Comparison of ENCODE assay signal across 15 cellular contexts in the genomic region with DNA sequence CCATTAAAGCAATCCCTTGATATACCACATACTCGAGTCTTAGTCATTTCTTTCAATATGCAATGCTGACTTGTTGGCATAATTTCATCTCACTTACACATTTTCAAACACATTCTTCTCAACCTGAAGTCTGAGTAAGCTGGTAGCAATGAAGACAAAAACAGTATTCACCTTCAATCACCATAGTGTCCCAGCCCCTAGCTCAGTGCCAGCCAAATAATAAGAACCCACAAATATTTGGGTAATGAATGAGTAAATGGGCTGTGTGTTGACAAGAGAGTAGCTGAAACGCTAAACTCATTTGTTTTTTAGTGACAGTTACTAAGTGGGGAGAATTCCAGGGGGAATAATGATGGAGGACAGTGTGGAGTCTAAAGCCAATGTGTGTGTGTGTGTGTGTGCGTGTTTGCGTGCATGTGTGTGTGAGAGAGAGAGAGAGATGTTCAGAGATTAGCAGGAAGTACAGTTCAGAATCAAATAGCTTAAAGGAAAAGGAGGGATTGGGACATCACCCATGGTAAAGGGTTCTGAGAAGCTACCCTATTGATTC.
DNase-seq lines count a peak whose midpoint lies in the region; ATAC-seq and TF ChIP-seq lines count a peak whose summit lies in the region.
"Had no signal": no experiment of that assay in that cellular context is flagged by ENCODE, and none has a peak within 500 bp of the region (broad histone marks: within the 10 kb centered on the region; RNA-seq: fewer than 3 reads in every experiment).

No MANE protein-coding gene starts in this region.

- BruUV-seq in IMR-90 (replicated peaks; lab: Mats Ljungman, UMichigan), result no TSS peak

- H3K56ac ChIP-seq in IMR-90 (ENCODE audit: extremely low read depth, insufficient read depth, low read length), result peak overlapping the region; percentile 62

- H2BK120ac ChIP-seq in IMR-90 (ENCODE audit: low read depth, low read length) (peak overlapping the region; percentile 93), mesenchymal stem cell (ENCODE audit: low read depth, low read length) (no peak overlapping the region)

- H3K14ac ChIP-seq in IMR-90 (replicated peaks; ENCODE audit: low read depth, low read length), result peak overlapping the region; percentile 69; the same call in 1 of the 2 replicates
- H3K14ac ChIP-seq in mesenchymal stem cell (ENCODE audit: low read length in 2 of 2), result no peak overlapping the region

- H2BK20ac ChIP-seq in IMR-90 (ENCODE audit: low read depth, low read length), result peak overlapping the region; percentile 97

- no peak overlapping the region for H2AK9ac ChIP-seq in IMR-90 (replicated peaks; ENCODE audit: low read depth, low read length, poor library complexity)

- H3K9me3 ChIP-seq in IMR-90 (ENCODE audit: control insufficient read depth, insufficient read depth, low read length) (no peaks in the 10 kb centered on the region; the same call in 1 of the 2 replicates), mesenchymal stem cell (ENCODE audit: control insufficient read depth, low read length) (no peaks in the 10 kb centered on the region)

- in situ Hi-C loops in IMR-90 (cut with MboI; ENCODE audit: low sequenced_read_pairs), result no loop called here

- H3K36me3 ChIP-seq in BJ (ENCODE audit: control insufficient read depth, insufficient read depth, low read length) (no peaks in the 10 kb centered on the region), IMR-90 (ENCODE audit: control insufficient read depth, insufficient read depth, low read length) (no peaks in the 10 kb centered on the region), mesenchymal stem cell (ENCODE audit: control insufficient read depth in 1 of 2, insufficient read depth in 2 of 2, low read depth in 1 of 2, low read length in 2 of 2) (no peaks in the 10 kb centered on the region)

- H2AFZ ChIP-seq in IMR-90 (replicated peaks; ENCODE audit: low read length, poor library complexity) (no peak overlapping the region), mesenchymal stem cell (ENCODE audit: low read depth, low read length) (no peak overlapping the region)

- H3K4me3 ChIP-seq in BJ (ENCODE audit: low read depth, low read length) (no peak overlapping the region), IMR-90 (ENCODE audit: insufficient read depth, low read depth, low read length) (no peak overlapping the region), mesenchymal stem cell (ENCODE audit: insufficient read depth in 1 of 2, low read depth in 1 of 2, low read length in 2 of 2) (no peak overlapping the region)

- peak overlapping the region; percentile 89 for H4K91ac ChIP-seq in IMR-90 (ENCODE audit: insufficient read depth, low read depth, low read length)
- no peak overlapping the region for H4K91ac ChIP-seq in mesenchymal stem cell (ENCODE audit: low read length)

- H3K27me3 ChIP-seq in BJ (ENCODE audit: control insufficient read depth, insufficient read depth, low read length) (no peaks in the 10 kb centered on the region), IMR-90 (ENCODE audit: control insufficient read depth, insufficient read depth, low read length) (no peaks in the 10 kb centered on the region), mesenchymal stem cell (ENCODE audit: control insufficient read depth in 1 of 2, insufficient read depth in 1 of 2, low read length in 2 of 2) (no peaks in the 10 kb centered on the region)

- TF ChIP-seq CTCF in BJ (IDR thresholded peaks at IDR 0.05; ENCODE audit: insufficient read depth, low read depth, low read length) (no peak), IMR-90 (conservative IDR thresholded peaks at IDR 0.05; ENCODE audit: low read depth, low read length) (no peak), brain (conservative IDR thresholded peaks at IDR 0.05) (no peak)

- H3K23ac ChIP-seq in IMR-90 (ENCODE audit: low read depth, low read length), result peak overlapping the region; percentile 52; the same call in 1 of the 2 replicates
- no peak overlapping the region for H3K23ac ChIP-seq in mesenchymal stem cell (ENCODE audit: low read length in 2 of 2)

- peaks cover 3% of the 10 kb centered on the region; the same call in 1 of the 2 replicates for H3K9me1 ChIP-seq in IMR-90 (ENCODE audit: insufficient read depth, low read length)

- POLR2A ChIA-PET in BJ (lab: Charles Lee), result interaction anchor here (0.6 kb wide), 2 partner anchors 212 to 934 kb away, joined by 3 to 4 read pairs; no protein-coding TSS in a partner anchor
- POLR2A ChIA-PET in IMR-90 (lab: Charles Lee; ENCODE audit: unreplicated experiment), result no interaction called here
- POLR2A ChIA-PET in activated CD4-positive, alpha-beta memory T cell treated with anti-CD3 and anti-CD28 coated beads, Interleukin-2, amount 10 ng/mL, durations not matched to agents 7 days and 5 days (lab: Charles Lee), result no interaction called here

- H2BK5ac ChIP-seq in IMR-90 (ENCODE audit: low read depth, low read length, poor library complexity, severe bottlenecking) (peak overlapping the region; percentile 94), mesenchymal stem cell (ENCODE audit: low read depth, low read length, poor library complexity, severe bottlenecking) (peak overlapping the region; percentile 53)

- peaks cover 0 to 3% (median 0%) of the 10 kb centered on the region in 5 experiments for H3K9me3 Mint-ChIP-seq in brain
- no peaks in the 10 kb centered on the region for H3K9me3 Mint-ChIP-seq in activated CD4-positive, alpha-beta memory T cell treated with anti-CD3 and anti-CD28 coated beads, Interleukin-2, amount 10 ng/mL, durations not matched to agents 7 days and 5 days
- H3K9me3 Mint-ChIP-seq: nephron progenitor cell had no signal

- H3K4ac ChIP-seq in IMR-90 (ENCODE audit: low read depth, low read length) (peak overlapping the region; percentile 96), mesenchymal stem cell (ENCODE audit: low read depth in 1 of 2, low read length in 2 of 2) (no peak overlapping the region)

- peaks cover 3% of the 10 kb centered on the region for H3K27me3 Mint-ChIP-seq in brain
- H3K27me3 Mint-ChIP-seq in activated CD4-positive, alpha-beta memory T cell treated with anti-CD3 and anti-CD28 coated beads, Interleukin-2, amount 10 ng/mL, durations not matched to agents 7 days and 5 days, result peaks cover 4% of the 10 kb centered on the region

- H3K18ac ChIP-seq in IMR-90 (ENCODE audit: low read depth, low read length) (peak overlapping the region; percentile 97), mesenchymal stem cell (ENCODE audit: low read depth in 1 of 2, low read length in 2 of 2) (no peak overlapping the region)

- H2AK5ac ChIP-seq in IMR-90 (ENCODE audit: low read depth, low read length), result 0 out of 2 replicates have a peak overlapping the region, but pooled peaks have one; percentile 18
- H2AK5ac ChIP-seq in mesenchymal stem cell (ENCODE audit: low read length, severe bottlenecking), result peak overlapping the region; percentile 54

- H2BK15ac ChIP-seq in IMR-90 (ENCODE audit: low read depth, low read length) (peak overlapping the region; percentile 95; the same call in 2 of the 3 replicates), mesenchymal stem cell (ENCODE audit: low read depth, poor library complexity, severe bottlenecking) (no peak overlapping the region)

- H3K4me1 ChIP-seq in IMR-90 (ENCODE audit: control insufficient read depth, insufficient read depth, low read length), result peaks cover 20% of the 10 kb centered on the region
- H3K4me1 ChIP-seq in mesenchymal stem cell (ENCODE audit: control insufficient read depth, insufficient read depth, low read depth, low read length), result peaks cover 6% of the 10 kb centered on the region

- H3K27ac ChIP-seq in IMR-90 (ENCODE audit: insufficient read depth, low read length), result peak overlapping the region; percentile 68
- H3K27ac ChIP-seq in mesenchymal stem cell (ENCODE audit: low read length, poor library complexity, severe bottlenecking), result peak overlapping the region; percentile 97
- H3K27ac ChIP-seq: KMS-11 had no signal

- peaks cover 54% of the 10 kb centered on the region for H3K4me1 Mint-ChIP-seq in brain
- peaks cover 53% of the 10 kb centered on the region for H3K4me1 Mint-ChIP-seq in activated CD4-positive, alpha-beta memory T cell treated with anti-CD3 and anti-CD28 coated beads, Interleukin-2, amount 10 ng/mL, durations not matched to agents 7 days and 5 days

- H4K5ac ChIP-seq in IMR-90 (ENCODE audit: low read depth, low read length), result peak overlapping the region; percentile 61; the same call in 1 of the 2 replicates

- CTCF ChIA-PET in BJ (lab: Yijun Ruan, JAX) (interaction anchor here (0.8 to 1.6 kb wide), 4 partner anchors 19 to 1180 kb away, joined by 3 to 6 read pairs (median 4); no protein-coding TSS in a partner anchor), IMR-90 (lab: Yijun Ruan, JAX) (interaction anchor here (0.6 to 1.9 kb wide), 3 partner anchors 26 to 572 kb away, joined by 3 to 5 read pairs (median 4); no protein-coding TSS in a partner anchor)
- CTCF ChIA-PET in activated CD4-positive, alpha-beta memory T cell treated with anti-CD3 and anti-CD28 coated beads, Interleukin-2, amount 10 ng/mL, durations not matched to agents 7 days and 5 days (lab: Charles Lee), result interaction anchor here (0.9 to 1.1 kb wide), 3 partner anchors 22 to 29 kb away, joined by 3 read pairs; no protein-coding TSS in a partner anchor

- WGBS in IMR-90 (ENCODE audit: extremely low coverage in 2 of 2, insufficient read length in 1 of 2), 2 experiments, result no CpG with 5 or more reads among the region's 4 CpGs
- WGBS in mesenchymal stem cell, result 36% methylated on average over 4 of the region's 4 CpGs

- no peak for TF ChIP-seq POLR2A in IMR-90 (IDR thresholded peaks at IDR 0.05; ENCODE audit: low read depth, low read length)

- H3K79me1 ChIP-seq in IMR-90 (ENCODE audit: low read depth in 1 of 2, low read length in 2 of 2) (no peaks in the 10 kb centered on the region), mesenchymal stem cell (replicated peaks; ENCODE audit: low read length, poor library complexity, severe bottlenecking) (no peaks in the 10 kb centered on the region)

- peak overlapping the region; percentile 70 to 83; a peak in 3 of 4 replicates for H4K8ac ChIP-seq in IMR-90 (ENCODE audit: low read depth in 2 of 2, low read length in 2 of 2)
- H4K8ac ChIP-seq in mesenchymal stem cell (ENCODE audit: low read length), result no peak overlapping the region

- peak overlapping the region in 4 of 5 experiments; percentile 1 to 51 (median 10) for H3K27ac Mint-ChIP-seq in brain
- no peak overlapping the region for H3K27ac Mint-ChIP-seq in activated CD4-positive, alpha-beta memory T cell treated with anti-CD3 and anti-CD28 coated beads, Interleukin-2, amount 10 ng/mL, durations not matched to agents 7 days and 5 days
- H3K27ac Mint-ChIP-seq: activated naive CD4-positive, alpha-beta T cell treated with anti-CD3 and anti-CD28 coated beads, Interleukin-2, amount 50 U/mL, for 72 hours; endodermal cell; nephron progenitor cell had no signal

- DNase-seq in BJ (ENCODE audit: low read depth) (peak; percentile 85), IMR-90 (peak; percentile 92), mesenchymal stem cell (peak; percentile 67)
- DNase-seq in activated CD4-positive, alpha-beta memory T cell treated with anti-CD3 and anti-CD28 coated beads, Interleukin-2, amount 10 ng/mL, durations not matched to agents 7 days and 5 days, result no peak
- DNase-seq: endodermal cell; NCI-H2227 treated with DMSO at 0.1 percent for 48 hours; nephron progenitor cell; SIG-M5; stimulated activated naive CD4-positive, alpha-beta T cell treated with Interleukin-2 at 50 U/mL for 16 hours had no signal

- H3K9ac ChIP-seq in IMR-90 (ENCODE audit: low read depth, low read length) (no peak overlapping the region), mesenchymal stem cell (ENCODE audit: low read length) (peak overlapping the region; percentile 66)
- H3K9ac ChIP-seq: KMS-11 had no signal

- H3K4me3 Mint-ChIP-seq in brain, result peak overlapping the region in 1 of 5 experiments; percentile 22
- H3K4me3 Mint-ChIP-seq in activated CD4-positive, alpha-beta memory T cell treated with anti-CD3 and anti-CD28 coated beads, Interleukin-2, amount 10 ng/mL, durations not matched to agents 7 days and 5 days, result no peak overlapping the region
- H3K4me3 Mint-ChIP-seq: endodermal cell, nephron progenitor cell had no signal

- H2BK12ac ChIP-seq in mesenchymal stem cell (ENCODE audit: low read length in 2 of 2), result no peak overlapping the region

- dilution Hi-C loops in IMR-90 (cut with HindIII; ENCODE audit: low sequenced_read_pairs, unreplicated experiment), result no loop called here

- H3K4me2 ChIP-seq in IMR-90 (ENCODE audit: low read depth, low read length) (peak overlapping the region; percentile 61; the same call in 1 of the 2 replicates), mesenchymal stem cell (ENCODE audit: low read length, poor library complexity, severe bottlenecking) (peak overlapping the region; percentile 1)
- H3K4me2 ChIP-seq: KMS-11 had no signal

- ATAC-seq in IMR-90 (ENCODE audit: low read depth) (peak; percentile 10), HG02588 (IDR thresholded peaks at IDR 0.05; ENCODE audit: unreplicated experiment) (no peak), HG03521 (IDR thresholded peaks at IDR 0.05; ENCODE audit: unreplicated experiment) (no peak), HG02571 (IDR thresholded peaks at IDR 0.05; ENCODE audit: unreplicated experiment) (no peak)

- H4K20me1 ChIP-seq in IMR-90 (ENCODE audit: insufficient read depth, low read length), result no peaks in the 10 kb centered on the region

- TF ChIP-seq RAD21 in IMR-90 (IDR thresholded peaks at IDR 0.05; ENCODE audit: low read length), result no peak

- no peaks in the 10 kb centered on the region for H3K36me3 Mint-ChIP-seq in brain
- H3K36me3 Mint-ChIP-seq in activated CD4-positive, alpha-beta memory T cell treated with anti-CD3 and anti-CD28 coated beads, Interleukin-2, amount 10 ng/mL, durations not matched to agents 7 days and 5 days (ENCODE audit: low read depth), result no peaks in the 10 kb centered on the region
- H3K36me3 Mint-ChIP-seq: activated naive CD4-positive, alpha-beta T cell treated with anti-CD3 and anti-CD28 coated beads, Interleukin-2, amount 50 U/mL, for 72 hours had no signal

- intact Hi-C loops in IMR-90 (cut with micrococcal nuclease), result loop anchor here (10.0 kb wide), 3 partner anchors 274 to 744 kb away; no protein-coding TSS in a partner anchor
